23 cellular contexts compared by ENCODE assay signal in the genomic region with DNA sequence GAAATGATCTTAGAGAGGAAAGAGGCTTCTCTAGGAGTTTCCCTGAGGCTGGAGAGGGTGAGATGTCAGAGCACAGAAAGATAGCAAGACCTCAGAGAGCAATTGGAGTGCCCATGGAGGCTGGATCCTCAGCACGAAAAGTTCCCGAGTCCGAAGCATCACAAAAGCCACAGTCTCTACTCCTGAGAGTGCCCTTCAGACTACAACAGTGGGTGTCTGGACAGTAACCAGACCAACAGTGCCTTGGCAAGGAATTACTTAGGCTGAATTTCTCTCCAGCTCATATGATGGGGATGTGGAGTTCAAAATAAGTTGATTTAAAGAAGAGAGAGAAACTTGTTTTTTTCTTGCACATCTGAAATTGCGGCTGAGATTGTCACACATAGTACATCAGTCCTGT.
"Had no signal": no experiment of that assay in that cellular context is flagged by ENCODE, and none has a peak within 500 bp of the region (broad histone marks: within the 10 kb centered on the region; RNA-seq: fewer than 3 reads in every experiment).

No MANE protein-coding gene starts in this region.

- DNase-seq: activated CD4-positive, alpha-beta T cell treated with anti-CD3 and anti-CD28 coated beads for 48 hours; activated CD4-positive, CD25-positive, alpha-beta regulatory T cell; activated CD8-positive, alpha-beta memory T cell treated with anti-CD3 and anti-CD28 coated beads, Interleukin-2, amount 50 U/mL, for 4 hours; activated CD8-positive, alpha-beta T cell treated with anti-CD3 and anti-CD28 coated beads, Interleukin-2, amount 10 ng/mL, durations not matched to agents 7 days and 5 days; activated effector memory CD4-positive, alpha-beta T cell treated with anti-CD3 and anti-CD28 coated beads, Interleukin-2, amount 50 U/mL, for 16 hours; activated T-cell treated with anti-CD3 and anti-CD28 coated beads, Interleukin-2, amount 50 U/mL, for 72 hours; effector CD4-positive, alpha-beta T cell; gastrocnemius medialis; head of caudate nucleus; immature natural killer cell; kidney glomerular epithelial cell; occipital lobe; stimulated activated CD4-positive, alpha-beta T cell treated with anti-CD3 and anti-CD28 coated beads, Interleukin-15, amount 100 ng/mL, for 24 hours; stimulated activated CD4-positive, alpha-beta T cell treated with anti-CD3 and anti-CD28 coated beads, Interleukin-2, amount 100 ng/mL, for 48 hours; T-cell; T1000; trophoblast cell had no signal

- H3K27me3 Mint-ChIP-seq: activated naive CD4-positive, alpha-beta T cell treated with anti-CD3 and anti-CD28 coated beads, Interleukin-2, amount 50 U/mL, for 24 hours; stimulated activated naive CD8-positive, alpha-beta T cell treated with anti-CD3 and anti-CD28 coated beads, Interleukin-15, Interleukin-2, amounts not matched to agents 100 ng/mL and 50 ng/mL, for 24 hours; T-cell had no signal

- ATAC-seq: activated CD8-positive, alpha-beta T cell treated with anti-CD3 and anti-CD28 coated beads, Interleukin-2, amount 10 ng/mL, durations not matched to agents 7 days and 5 days; activated T-cell treated with anti-CD3 and anti-CD28 coated beads, Interleukin-2, amount 50 U/mL, for 72 hours; gastrocnemius medialis; T-cell had no signal

- H3K9me3 Mint-ChIP-seq: activated naive CD4-positive, alpha-beta T cell treated with anti-CD3 and anti-CD28 coated beads, Interleukin-2, amount 50 U/mL, for 24 hours; activated T-cell treated with anti-CD3 and anti-CD28 coated beads, Interleukin-2, amount 50 U/mL, for 72 hours; immature natural killer cell; stimulated activated naive CD8-positive, alpha-beta T cell treated with anti-CD3 and anti-CD28 coated beads, Interleukin-15, Interleukin-2, amounts not matched to agents 100 ng/mL and 50 ng/mL, for 24 hours; T-cell had no signal

- H3K27ac ChIP-seq: ascending aorta, gastrocnemius medialis, skin epidermis, suprapubic skin, vagina had no signal

- H3K4me3 Mint-ChIP-seq: activated CD8-positive, alpha-beta T cell treated with anti-CD3 and anti-CD28 coated beads, Interleukin-2, amount 10 ng/mL, durations not matched to agents 7 days and 5 days; activated naive CD4-positive, alpha-beta T cell treated with anti-CD3 and anti-CD28 coated beads, Interleukin-2, amount 50 U/mL, for 24 hours; activated T-cell treated with anti-CD3 and anti-CD28 coated beads, Interleukin-2, amount 50 U/mL, for 72 hours; immature natural killer cell; stimulated activated naive CD8-positive, alpha-beta T cell treated with anti-CD3 and anti-CD28 coated beads, Interleukin-15, Interleukin-2, amounts not matched to agents 100 ng/mL and 50 ng/mL, for 24 hours; T-cell had no signal

- H3K9me3 ChIP-seq: ascending aorta, gastrocnemius medialis, suprapubic skin, vagina had no signal

- H3K4me1 ChIP-seq: ascending aorta, gastrocnemius medialis, suprapubic skin, vagina had no signal

- H3K27me3 ChIP-seq: ascending aorta, gastrocnemius medialis, suprapubic skin, vagina had no signal

- H3K27ac Mint-ChIP-seq: activated CD8-positive, alpha-beta T cell treated with anti-CD3 and anti-CD28 coated beads, Interleukin-2, amount 10 ng/mL, durations not matched to agents 7 days and 5 days; activated naive CD4-positive, alpha-beta T cell treated with anti-CD3 and anti-CD28 coated beads, Interleukin-2, amount 50 U/mL, for 24 hours; activated T-cell treated with anti-CD3 and anti-CD28 coated beads, Interleukin-2, amount 50 U/mL, for 72 hours; immature natural killer cell; stimulated activated naive CD8-positive, alpha-beta T cell treated with anti-CD3 and anti-CD28 coated beads, Interleukin-15, Interleukin-2, amounts not matched to agents 100 ng/mL and 50 ng/mL, for 24 hours; T-cell had no signal

- H3K36me3 ChIP-seq: ascending aorta, gastrocnemius medialis, suprapubic skin, vagina had no signal

- H3K4me3 ChIP-seq: ascending aorta, gastrocnemius medialis, skin epidermis, suprapubic skin, vagina had no signal
